1 cellular context compared by ENCODE assay signal in genomic region chr17:1031711-1032110, GRCh38.
TF ChIP-seq lines count a peak whose summit lies in the region.

No MANE protein-coding gene starts in this region.

TF ChIP-seq in GM23338, 12 proteins besides CTCF, POLR2A, EP300 and RAD21 (continued from another document):
- TF ChIP-seq ZNF462 (CRISPR knock-in tag; IDR thresholded peaks at IDR 0.05) (no peak), STAT1 (IDR thresholded peaks at IDR 0.05; ENCODE audit: unreplicated experiment) (no peak), ZNF331 (CRISPR knock-in tag; IDR thresholded peaks at IDR 0.05; ENCODE audit: low read depth) (no peak), ZNF114 (CRISPR knock-in tag; IDR thresholded peaks at IDR 0.05) (no peak), POLR2AphosphoS5 (IDR thresholded peaks at IDR 0.05; ENCODE audit: low read depth) (no peak), ETS1 (IDR thresholded peaks at IDR 0.05) (no peak)
